10 cellular contexts compared by ENCODE assay signal in the genomic region with DNA sequence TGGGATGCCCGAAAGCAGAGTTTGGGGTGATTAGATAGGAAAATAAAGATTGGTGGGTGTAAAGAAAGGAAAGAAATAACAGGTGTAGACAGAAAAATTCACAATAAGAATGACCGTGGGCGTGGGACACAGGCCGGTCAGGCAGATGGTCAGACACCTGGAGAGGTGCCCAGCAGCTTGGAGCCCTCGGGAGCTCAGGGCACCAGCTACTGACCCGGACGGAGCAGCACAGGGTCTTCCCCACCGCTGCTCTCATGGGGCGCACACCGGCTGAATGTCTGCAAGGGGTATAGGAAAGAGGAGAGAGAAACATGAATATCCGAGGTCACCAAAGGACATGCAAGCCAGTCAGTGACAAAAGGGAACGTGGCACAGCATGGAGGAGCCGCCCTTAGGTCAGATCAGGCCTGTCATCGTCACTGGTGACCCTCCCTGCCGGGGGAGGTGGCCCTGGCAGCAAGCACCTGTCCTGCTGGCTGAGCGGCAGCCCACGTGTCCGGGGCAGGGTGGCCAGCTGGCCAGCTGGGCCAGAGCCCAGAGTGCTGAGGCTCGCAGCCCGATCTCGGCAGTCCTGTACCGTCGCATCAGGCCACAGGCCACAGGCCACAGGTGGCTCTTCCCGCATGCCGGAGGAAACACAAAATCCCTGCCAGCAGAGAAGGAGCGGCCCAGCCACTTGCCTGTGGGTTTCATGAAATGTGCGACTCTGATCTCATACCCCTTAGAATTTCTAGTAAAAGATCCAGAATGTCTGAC.
A peak's percentile ranks its signal among the peaks of the same experiment; 100 is the strongest.
DNase-seq lines count a peak whose midpoint lies in the region; TF ChIP-seq lines count a peak whose summit lies in the region.
"Had no signal": no experiment of that assay in that cellular context is flagged by ENCODE, and none has a peak within 500 bp of the region (broad histone marks: within the 10 kb centered on the region; RNA-seq: fewer than 3 reads in every experiment).

No MANE protein-coding gene starts in this region.

- H3K4me2 ChIP-seq in GM23248 (ENCODE audit: unreplicated experiment) (peak overlapping the region; percentile 5), mammary epithelial cell (ENCODE audit: insufficient read depth, low read depth, low read length) (no peak overlapping the region), Karpas-422 (ENCODE audit: low read depth, low read length, poor library complexity, severe bottlenecking) (no peak overlapping the region)

- H3K79me2 ChIP-seq in GM23248 (ENCODE audit: insufficient read depth) (no peaks in the 10 kb centered on the region), mammary epithelial cell (ENCODE audit: insufficient read depth, low read length) (no peaks in the 10 kb centered on the region), Karpas-422 (ENCODE audit: low read length) (no peaks in the 10 kb centered on the region)

- dilution Hi-C loops in mammary epithelial cell (cut with HindIII; ENCODE audit: low sequenced_read_pairs) = loop anchor here (25.0 kb wide), 1 partner anchor 303 kb away; no protein-coding TSS in a partner anchor

- in situ Hi-C loops in GM23248 (cut with MboI) = no loop called here
- in situ Hi-C loops in mammary epithelial cell (cut with MboI; ENCODE audit: low sequenced_read_pairs in 2 of 2) = no loop called here

- H2AFZ ChIP-seq in GM23248 (peak overlapping the region; percentile 62), mammary epithelial cell (ENCODE audit: low read depth, low read length) (peak overlapping the region; percentile 25), Karpas-422 (ENCODE audit: low read length) (no peak overlapping the region)

- intact Hi-C loops in mammary epithelial cell (cut with micrococcal nuclease) = no loop called here
- intact Hi-C loops in stomach (cut with DNase I; ENCODE audit: low total_unique reads) = no loop called here

- H3K4me3 ChIP-seq in GM23248 = no peak overlapping the region
- no peak overlapping the region for H3K4me3 ChIP-seq in mammary epithelial cell (replicated peaks in 1 of 3; ENCODE audit: insufficient read depth in 1 of 3, low read depth in 2 of 3, low read length in 3 of 3)
- no peak overlapping the region for H3K4me3 ChIP-seq in stomach
- no peak overlapping the region for H3K4me3 ChIP-seq in Karpas-422 (ENCODE audit: low read length)
- H3K4me3 ChIP-seq: prostate gland had no signal

- H3K27me3 ChIP-seq in GM23248 (replicated peaks; ENCODE audit: insufficient read depth) = no peaks in the 10 kb centered on the region
- H3K27me3 ChIP-seq in mammary epithelial cell (ENCODE audit: insufficient read depth, low read length) = no peaks in the 10 kb centered on the region
- no peaks in the 10 kb centered on the region for H3K27me3 ChIP-seq in stomach
- no peaks in the 10 kb centered on the region for H3K27me3 ChIP-seq in Karpas-422 (ENCODE audit: low read length)

- peak; percentile 59 for DNase-seq in GM23248
- no peak for DNase-seq in mammary epithelial cell
- DNase-seq in medulla oblongata (ENCODE audit: extremely low spot score) = peak; percentile 32
- DNase-seq in stomach = peak; percentile 64
- DNase-seq in D341Med (ENCODE audit: low spot score) = no peak
- DNase-seq in OCI-M2 (lab: John Stamatoyannopoulos, UW; ENCODE audit: unreplicated experiment) = no peak
- DNase-seq in Karpas-422 = no peak
- DNase-seq: NCI-H510A, SIG-M5 had no signal

- no TSS peak for BruUV-seq in mammary epithelial cell (replicated peaks; lab: Mats Ljungman, UMichigan)

- H3K9ac ChIP-seq in GM23248 = peak overlapping the region; percentile 20; the same call in 1 of the 2 replicates
- H3K9ac ChIP-seq in mammary epithelial cell (ENCODE audit: insufficient read depth, low read length) = no peak overlapping the region
- no peak overlapping the region for H3K9ac ChIP-seq in Karpas-422 (ENCODE audit: low read length)

- H3K36me3 ChIP-seq in GM23248 (ENCODE audit: low read depth) (no peaks in the 10 kb centered on the region), mammary epithelial cell (ENCODE audit: insufficient read depth, low read length) (no peaks in the 10 kb centered on the region), stomach (no peaks in the 10 kb centered on the region), Karpas-422 (ENCODE audit: insufficient read depth, low read length) (no peaks in the 10 kb centered on the region)
- H3K36me3 ChIP-seq: prostate gland had no signal

- H4K20me1 ChIP-seq in GM23248 (ENCODE audit: insufficient read depth) (no peaks in the 10 kb centered on the region), mammary epithelial cell (ENCODE audit: insufficient read depth, low read length) (no peaks in the 10 kb centered on the region), Karpas-422 (ENCODE audit: insufficient read depth, low read depth, low read length) (no peaks in the 10 kb centered on the region)

- H3K9me3 ChIP-seq in GM23248 (ENCODE audit: low read depth) (no peaks in the 10 kb centered on the region), mammary epithelial cell (replicated peaks; ENCODE audit: insufficient read depth, low read length) (no peaks in the 10 kb centered on the region), stomach (no peaks in the 10 kb centered on the region), Karpas-422 (ENCODE audit: low read length) (no peaks in the 10 kb centered on the region)
- H3K9me3 ChIP-seq: prostate gland had no signal

- TF ChIP-seq POLR2A in stomach (IDR thresholded peaks at IDR 0.05) = no peak

- TF ChIP-seq CTCF in mammary epithelial cell (conservative IDR thresholded peaks at IDR 0.05 in 1 of 2, IDR thresholded peaks at IDR 0.05 in 1 of 2; ENCODE audit: extremely low read depth in 1 of 2, insufficient read depth in 1 of 2, low read depth in 1 of 2, low read length in 2 of 2) = no peak
- TF ChIP-seq CTCF in stomach (IDR thresholded peaks at IDR 0.05) = no peak

- CTCF ChIA-PET in mammary epithelial cell (lab: Charles Lee; ENCODE audit: low non-redundant PET) = no interaction called here

- WGBS in GM23248 (ENCODE audit: low coverage in 1 of 2, low lambda C conversion rate in 2 of 2, missing lambda C conversion rate in 2 of 2), 2 experiments = 31 to 32% methylated on average over 27 of the region's 27 CpGs
- WGBS in mammary epithelial cell (ENCODE audit: low coverage, missing lambda C conversion rate) = 34% methylated on average over 4 of the region's 27 CpGs
- WGBS in stomach, 5 donors = 59 to 72% (median 67%) methylated on average over 18 to 27 of the region's 27 CpGs

- no peak for TF ChIP-seq EP300 in stomach (IDR thresholded peaks at IDR 0.05)

- H3K9me2 ChIP-seq in GM23248 (ENCODE audit: insufficient read depth) (no peaks in the 10 kb centered on the region), Karpas-422 (replicated peaks; ENCODE audit: insufficient read depth, low read length) (no peaks in the 10 kb centered on the region)

- peaks cover 25% of the 10 kb centered on the region for H3F3A ChIP-seq in GM23248 (ENCODE audit: insufficient read depth)

- peaks cover 31% of the 10 kb centered on the region for H3K4me1 ChIP-seq in GM23248 (ENCODE audit: insufficient read depth)
- H3K4me1 ChIP-seq in mammary epithelial cell (ENCODE audit: insufficient read depth, low read length) = peaks cover 27% of the 10 kb centered on the region
- H3K4me1 ChIP-seq in stomach = peaks cover 0 to 8% (median 2%) of the 10 kb centered on the region in 4 donors
- H3K4me1 ChIP-seq in Karpas-422 (ENCODE audit: low read length) = no peaks in the 10 kb centered on the region
- H3K4me1 ChIP-seq: prostate gland had no signal

- H3K27ac ChIP-seq in GM23248 (peak overlapping the region; percentile 42), mammary epithelial cell (ENCODE audit: insufficient read depth, low read depth, low read length) (no peak overlapping the region), stomach (peak overlapping the region in 1 of 5 donors; percentile 18), Karpas-422 (ENCODE audit: low read length) (no peak overlapping the region)
- H3K27ac ChIP-seq: prostate gland had no signal

Comparison
In these comparisons a context has a peak if more than half of its experiments do, and no peak if none do; other contexts are left out.
1. DNase-seq: peak in GM23248 (single experiment), medulla oblongata (single experiment) and stomach (single experiment); none in mammary epithelial cell (single experiment), D341Med (single experiment), OCI-M2 (single experiment) and Karpas-422 (single experiment).